Comparison of ENCODE assay signal across 25 cellular contexts in genomic region chr4:24599275-24599674, GRCh38.
"Had no signal": no experiment of that assay in that cellular context is flagged by ENCODE, and none has a peak within 500 bp of the region (broad histone marks: within the 10 kb centered on the region; RNA-seq: fewer than 3 reads in every experiment).

No MANE protein-coding gene starts in this region.

- H3K4me1 Mint-ChIP-seq: activated naive CD4-positive, alpha-beta T cell treated with anti-CD3 and anti-CD28 coated beads, Interleukin-2, amount 50 U/mL, for 24 hours had no signal

- H3K9me3 Mint-ChIP-seq: activated naive CD4-positive, alpha-beta T cell treated with anti-CD3 and anti-CD28 coated beads, Interleukin-2, amount 50 U/mL, for 24 hours; activated T-cell treated with anti-CD3 and anti-CD28 coated beads, Interleukin-2, amount 50 U/mL, for 24 hours had no signal

- H3K27ac Mint-ChIP-seq: activated CD8-positive, alpha-beta memory T cell treated with anti-CD3 and anti-CD28 coated beads, Interleukin-2, amount 10 ng/mL, durations not matched to agents 7 days and 5 days; activated naive CD4-positive, alpha-beta T cell treated with anti-CD3 and anti-CD28 coated beads, Interleukin-2, amount 50 U/mL, for 24 hours; activated T-cell treated with anti-CD3 and anti-CD28 coated beads, Interleukin-2, amount 50 U/mL, for 24 hours; activated T-helper 1 cell treated with anti-CD3 and anti-CD28 coated beads, Interleukin-12 subunit alpha, Interleukin-12 subunit beta, Interleukin-2, Interleukin-4 antibody, amounts not matched to agents 30 ng/mL and 10 ng/mL and 1 ng/mL, durations not matched to agents 14 hours and 24 hours and 36 hours; T-helper 17 cell; WTC11 had no signal

- H3K4me3 Mint-ChIP-seq: activated CD8-positive, alpha-beta memory T cell treated with anti-CD3 and anti-CD28 coated beads, Interleukin-2, amount 10 ng/mL, durations not matched to agents 7 days and 5 days; activated naive CD4-positive, alpha-beta T cell treated with anti-CD3 and anti-CD28 coated beads, Interleukin-2, amount 50 U/mL, for 24 hours; activated T-cell treated with anti-CD3 and anti-CD28 coated beads, Interleukin-2, amount 50 U/mL, for 24 hours; activated T-helper 1 cell treated with anti-CD3 and anti-CD28 coated beads, Interleukin-12 subunit alpha, Interleukin-12 subunit beta, Interleukin-2, Interleukin-4 antibody, amounts not matched to agents 30 ng/mL and 10 ng/mL and 1 ng/mL, durations not matched to agents 14 hours and 24 hours and 36 hours; T-helper 17 cell; WTC11 had no signal

- ATAC-seq: activated CD8-positive, alpha-beta memory T cell treated with anti-CD3 and anti-CD28 coated beads, Interleukin-2, amount 10 ng/mL, durations not matched to agents 7 days and 5 days; T-helper 17 cell; WTC11 had no signal

- H3K36me3 Mint-ChIP-seq: activated CD8-positive, alpha-beta memory T cell treated with anti-CD3 and anti-CD28 coated beads, Interleukin-2, amount 10 ng/mL, durations not matched to agents 7 days and 5 days; WTC11 had no signal

- DNase-seq: activated CD4-positive, alpha-beta T cell treated with anti-CD3 and anti-CD28 coated beads for 48 hours; activated CD4-positive, alpha-beta T cell treated with anti-CD3 and anti-CD28 coated beads, Interleukin-2, amount 50 U/mL, for 4 hours; activated CD4-positive, CD25-positive, alpha-beta regulatory T cell treated with anti-CD3 and anti-CD28 coated beads, Interleukin-2, amount 50 U/mL, for 72 hours; activated CD8-positive, alpha-beta memory T cell treated with anti-CD3 and anti-CD28 coated beads, Interleukin-2, amount 10 ng/mL, durations not matched to agents 7 days and 5 days; activated effector memory CD4-positive, alpha-beta T cell treated with Interleukin-2 at 50 U/mL for 16 hours; activated naive CD4-positive, alpha-beta T cell; activated T-cell treated with anti-CD3 and anti-CD28 coated beads, Interleukin-2, amount 50 U/mL, for 24 hours; aorta; central memory CD4-positive, alpha-beta T cell; KG1; NCI-H1048; NCI-H1417; NCI-H1930; NCI-H2171; NCI-H345; NCI-H510A; NCI-H526 treated with DMSO at 0.1 percent for 48 hours; NCI-H82; OCI-M1; SIG-M5; T-helper 17 cell; T-helper 9 cell had no signal
